ENCODE assay signal across 1 cellular context in the genomic region with DNA sequence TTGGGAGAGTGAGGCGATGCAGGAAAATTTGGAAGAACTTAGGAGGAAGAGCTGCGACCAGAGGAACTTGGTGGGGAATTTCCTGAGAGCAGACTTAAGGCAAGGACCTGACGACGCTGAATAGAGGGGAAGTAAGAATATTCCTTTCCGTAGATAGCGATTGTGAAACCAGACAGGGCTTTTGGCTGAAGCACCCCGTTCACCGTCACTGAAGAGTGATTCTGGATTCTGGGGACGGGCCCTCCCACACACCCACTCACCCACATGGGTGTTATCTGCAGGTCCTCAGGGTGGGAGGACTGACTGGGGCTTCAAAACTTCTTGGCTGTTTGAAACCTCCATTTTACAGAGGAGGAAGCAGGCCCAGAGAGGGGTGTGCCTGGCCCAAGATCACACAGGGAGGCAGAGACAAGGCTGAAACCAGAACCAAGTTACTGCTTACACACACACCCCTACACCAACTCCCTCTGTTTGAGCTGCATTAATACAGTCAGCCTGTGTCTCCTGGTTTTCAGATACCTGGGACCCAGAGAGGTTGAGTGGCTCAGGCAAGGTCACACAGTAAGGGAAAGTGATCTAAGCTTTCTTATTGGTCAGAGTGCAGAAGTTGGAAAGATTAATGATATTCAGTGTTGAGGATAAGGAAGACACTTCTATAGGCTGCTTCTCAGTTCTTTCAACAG.
TF ChIP-seq lines count a peak whose summit lies in the region.

No MANE protein-coding gene starts in this region.

TF ChIP-seq in K562, 482 proteins besides CTCF, POLR2A, EP300 and RAD21 (continued from another document and continues in another):
- TF ChIP-seq FOSL1 (tag; conservative IDR thresholded peaks at IDR 0.05) (peak; percentile 39; the same call in 1 of the 2 replicates), ZNF444 (CRISPR knock-in tag; IDR thresholded peaks at IDR 0.05) (no peak), CREM (IDR thresholded peaks at IDR 0.05; ENCODE audit: low read depth) (peak; percentile 83), U2AF2 (optimal IDR thresholded peaks at IDR 0.05; ENCODE audit: low read depth, low read length) (no peak), ZNF282 (CRISPR knock-in tag; IDR thresholded peaks at IDR 0.05) (no peak), TOE1 (IDR thresholded peaks at IDR 0.05; ENCODE audit: borderline replicate concordance) (peak; percentile 30; the same call in 1 of the 2 replicates), TOE1 (CRISPR knock-in tag; IDR thresholded peaks at IDR 0.05; ENCODE audit: borderline replicate concordance, low read depth) (no peak), MAFK (IDR thresholded peaks at IDR 0.05; ENCODE audit: low read length) (no peak; the same call in 1 of the 2 replicates), PML (IDR thresholded peaks at IDR 0.05; ENCODE audit: low read length) (0 out of 2 replicates have a peak, but pooled peaks have one; percentile 30), RREB1 (CRISPR knock-in tag; IDR thresholded peaks at IDR 0.05) (no peak), FOXJ2 (tag; IDR thresholded peaks at IDR 0.05) (no peak), MLX (CRISPR knock-in tag; conservative IDR thresholded peaks at IDR 0.05) (no peak), KLF16 (IDR thresholded peaks at IDR 0.05) (peak; percentile 85), GMEB1 (CRISPR knock-in tag; IDR thresholded peaks at IDR 0.05) (no peak), MCM5 (IDR thresholded peaks at IDR 0.05; ENCODE audit: low read depth) (no peak), MIER1 (IDR thresholded peaks at IDR 0.05; ENCODE audit: low read depth) (peak; percentile 86), STAT5A (IDR thresholded peaks at IDR 0.05; ENCODE audit: borderline replicate concordance, low read length) (no peak), HLTF (IDR thresholded peaks at IDR 0.05) (0 out of 2 replicates have a peak, but pooled peaks have one; percentile 32), SP1 (CRISPR knock-in tag; IDR thresholded peaks at IDR 0.05) (peak; percentile 63; the same call in 1 of the 2 replicates), ZFP30 (CRISPR knock-in tag; IDR thresholded peaks at IDR 0.05; ENCODE audit: borderline replicate concordance) (no peak), CBX3 (IDR thresholded peaks at IDR 0.05; ENCODE audit: borderline replicate concordance in 1 of 2, low read length in 2 of 2) (peak in 1 of 2 experiments; percentile 68; a peak in 1 of 3 replicates), SRSF3 (IDR thresholded peaks at IDR 0.05; ENCODE audit: insufficient read depth, low read length) (no peak), GATA2 (CRISPR knock-in tag; IDR thresholded peaks at IDR 0.05) (peak; percentile 48), ZMIZ1 (IDR thresholded peaks at IDR 0.05; ENCODE audit: low read depth in 2 of 2, low read length in 2 of 2) (0 out of 4 replicates have a peak, but pooled peaks of 1 of the 2 experiments have one; percentile 59), FOXA1 (IDR thresholded peaks at IDR 0.05; ENCODE audit: borderline replicate concordance) (no peak), RBBP5 (IDR thresholded peaks at IDR 0.05; ENCODE audit: borderline replicate concordance, insufficient read depth, low read length, poor library complexity, severe bottlenecking) (no peak), BRF1 (IDR thresholded peaks at IDR 0.05; ENCODE audit: borderline replicate concordance, extremely low read depth, insufficient read length) (no peak), ZNF764 (CRISPR knock-in tag; IDR thresholded peaks at IDR 0.05; ENCODE audit: low read depth) (no peak), ZNF224 (CRISPR knock-in tag; IDR thresholded peaks at IDR 0.05) (no peak), PHTF2 (CRISPR knock-in tag; IDR thresholded peaks at IDR 0.05) (no peak), BDP1 (IDR thresholded peaks at IDR 0.05; ENCODE audit: insufficient read depth, insufficient read length) (no peak), DPF2 (IDR thresholded peaks at IDR 0.05) (peak; percentile 85), BACH1 (tag; IDR thresholded peaks at IDR 0.05) (no peak), RBM14 (IDR thresholded peaks at IDR 0.05; ENCODE audit: borderline replicate concordance, insufficient read depth, low read depth, low read length) (no peak), ZNF143 (CRISPR knock-in tag; IDR thresholded peaks at IDR 0.05) (no peak), ZC3H4 (CRISPR knock-in tag; IDR thresholded peaks at IDR 0.05; ENCODE audit: borderline replicate concordance) (no peak)
- TF ChIP-seq, protein P1, sequence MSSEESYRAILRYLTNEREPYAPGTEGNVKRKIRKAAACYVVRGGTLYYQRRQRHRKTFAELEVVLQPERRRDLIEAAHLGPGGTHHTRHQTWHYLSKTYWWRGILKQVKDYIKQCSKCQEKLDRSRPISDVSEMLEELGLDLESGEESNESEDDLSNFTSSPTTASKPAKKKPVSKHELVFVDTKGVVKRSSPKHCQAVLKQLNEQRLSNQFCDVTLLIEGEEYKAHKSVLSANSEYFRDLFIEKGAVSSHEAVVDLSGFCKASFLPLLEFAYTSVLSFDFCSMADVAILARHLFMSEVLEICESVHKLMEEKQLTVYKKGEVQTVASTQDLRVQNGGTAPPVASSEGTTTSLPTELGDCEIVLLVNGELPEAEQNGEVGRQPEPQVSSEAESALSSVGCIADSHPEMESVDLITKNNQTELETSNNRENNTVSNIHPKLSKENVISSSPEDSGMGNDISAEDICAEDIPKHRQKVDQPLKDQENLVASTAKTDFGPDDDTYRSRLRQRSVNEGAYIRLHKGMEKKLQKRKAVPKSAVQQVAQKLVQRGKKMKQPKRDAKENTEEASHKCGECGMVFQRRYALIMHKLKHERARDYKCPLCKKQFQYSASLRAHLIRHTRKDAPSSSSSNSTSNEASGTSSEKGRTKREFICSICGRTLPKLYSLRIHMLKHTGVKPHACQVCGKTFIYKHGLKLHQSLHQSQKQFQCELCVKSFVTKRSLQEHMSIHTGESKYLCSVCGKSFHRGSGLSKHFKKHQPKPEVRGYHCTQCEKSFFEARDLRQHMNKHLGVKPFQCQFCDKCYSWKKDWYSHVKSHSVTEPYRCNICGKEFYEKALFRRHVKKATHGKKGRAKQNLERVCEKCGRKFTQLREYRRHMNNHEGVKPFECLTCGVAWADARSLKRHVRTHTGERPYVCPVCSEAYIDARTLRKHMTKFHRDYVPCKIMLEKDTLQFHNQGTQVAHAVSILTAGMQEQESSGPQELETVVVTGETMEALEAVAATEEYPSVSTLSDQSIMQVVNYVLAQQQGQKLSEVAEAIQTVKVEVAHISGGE (CRISPR knock-in tag; IDR thresholded peaks at IDR 0.05), result peak in 1 of 3 experiments; percentile 40; a peak in 2 of 6 replicates
- TF ChIP-seq, protein P2, sequence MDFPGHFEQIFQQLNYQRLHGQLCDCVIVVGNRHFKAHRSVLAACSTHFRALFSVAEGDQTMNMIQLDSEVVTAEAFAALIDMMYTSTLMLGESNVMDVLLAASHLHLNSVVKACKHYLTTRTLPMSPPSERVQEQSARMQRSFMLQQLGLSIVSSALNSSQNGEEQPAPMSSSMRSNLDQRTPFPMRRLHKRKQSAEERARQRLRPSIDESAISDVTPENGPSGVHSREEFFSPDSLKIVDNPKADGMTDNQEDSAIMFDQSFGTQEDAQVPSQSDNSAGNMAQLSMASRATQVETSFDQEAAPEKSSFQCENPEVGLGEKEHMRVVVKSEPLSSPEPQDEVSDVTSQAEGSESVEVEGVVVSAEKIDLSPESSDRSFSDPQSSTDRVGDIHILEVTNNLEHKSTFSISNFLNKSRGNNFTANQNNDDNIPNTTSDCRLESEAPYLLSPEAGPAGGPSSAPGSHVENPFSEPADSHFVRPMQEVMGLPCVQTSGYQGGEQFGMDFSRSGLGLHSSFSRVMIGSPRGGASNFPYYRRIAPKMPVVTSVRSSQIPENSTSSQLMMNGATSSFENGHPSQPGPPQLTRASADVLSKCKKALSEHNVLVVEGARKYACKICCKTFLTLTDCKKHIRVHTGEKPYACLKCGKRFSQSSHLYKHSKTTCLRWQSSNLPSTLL (IDR thresholded peaks at IDR 0.05), result no peak
- TF ChIP-seq, protein P3, sequence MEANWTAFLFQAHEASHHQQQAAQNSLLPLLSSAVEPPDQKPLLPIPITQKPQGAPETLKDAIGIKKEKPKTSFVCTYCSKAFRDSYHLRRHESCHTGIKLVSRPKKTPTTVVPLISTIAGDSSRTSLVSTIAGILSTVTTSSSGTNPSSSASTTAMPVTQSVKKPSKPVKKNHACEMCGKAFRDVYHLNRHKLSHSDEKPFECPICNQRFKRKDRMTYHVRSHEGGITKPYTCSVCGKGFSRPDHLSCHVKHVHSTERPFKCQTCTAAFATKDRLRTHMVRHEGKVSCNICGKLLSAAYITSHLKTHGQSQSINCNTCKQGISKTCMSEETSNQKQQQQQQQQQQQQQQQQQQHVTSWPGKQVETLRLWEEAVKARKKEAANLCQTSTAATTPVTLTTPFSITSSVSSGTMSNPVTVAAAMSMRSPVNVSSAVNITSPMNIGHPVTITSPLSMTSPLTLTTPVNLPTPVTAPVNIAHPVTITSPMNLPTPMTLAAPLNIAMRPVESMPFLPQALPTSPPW (CRISPR knock-in tag; IDR thresholded peaks at IDR 0.05), result peak; percentile 82
